Comparison of ENCODE assay signal across 1 cellular context in genomic region chr15:91866371-91866905, GRCh38.
TF ChIP-seq lines count a peak whose summit lies in the region.

No MANE protein-coding gene starts in this region.

TF ChIP-seq in GM23338, 12 proteins besides CTCF, POLR2A, EP300 and RAD21 (continued from another document):
- TF ChIP-seq ZNF114 (CRISPR knock-in tag; IDR thresholded peaks at IDR 0.05) (no peak), JUNB (IDR thresholded peaks at IDR 0.05; ENCODE audit: unreplicated experiment) (no peak), STAT1 (IDR thresholded peaks at IDR 0.05; ENCODE audit: unreplicated experiment) (no peak)
